9 cellular contexts compared by ENCODE assay signal in genomic region chr6:2103644-2104523, GRCh38.
DNase-seq lines count a peak whose midpoint lies in the region; ATAC-seq and TF ChIP-seq lines count a peak whose summit lies in the region.
"Had no signal": no experiment of that assay in that cellular context is flagged by ENCODE, and none has a peak within 500 bp of the region (broad histone marks: within the 10 kb centered on the region; RNA-seq: fewer than 3 reads in every experiment).

No MANE protein-coding gene starts in this region.

- H3K27me3 Mint-ChIP-seq in stimulated activated naive B cell treated with anti-CD40 and anti-IgM and Interleukin-4, amounts not matched to agents 10 μg/mL and 1 μg/mL and 100 μg/mL, for 72 hours = no peaks in the 10 kb centered on the region

- H3K9me3 Mint-ChIP-seq in stimulated activated naive B cell treated with anti-CD40 and anti-IgM and Interleukin-4, amounts not matched to agents 10 μg/mL and 1 μg/mL and 100 μg/mL, for 72 hours = no peaks in the 10 kb centered on the region

- no peak overlapping the region for H3K27ac ChIP-seq in adrenal gland

- H3K4me3 ChIP-seq in adrenal gland = no peak overlapping the region
- H3K4me3 ChIP-seq: HAP-1 had no signal

- intact Hi-C loops in adrenal gland (cut with DNase I) = loop anchor here in 1 of 2 donors (5.0 kb wide), 1 partner anchor 497 kb away; the partner anchor contains the start of gene FOXC1
- intact Hi-C loops in left ventricle myocardium superior (cut with micrococcal nuclease) = loop anchor here (5.0 kb wide), 1 partner anchor 492 kb away; no protein-coding TSS in a partner anchor

- no peak overlapping the region for H3K27ac Mint-ChIP-seq in stimulated activated naive B cell treated with anti-CD40 and anti-IgM and Interleukin-4, amounts not matched to agents 10 μg/mL and 1 μg/mL and 100 μg/mL, for 72 hours

- peaks cover 0 to 7% (median 0%) of the 10 kb centered on the region in 3 donors for H3K9me3 ChIP-seq in adrenal gland (replicated peaks in 1 of 3)
- H3K9me3 ChIP-seq: HAP-1 had no signal

- TF ChIP-seq CTCF in GM12872 (IDR thresholded peaks at IDR 0.05; ENCODE audit: insufficient read depth, low read depth, low read length) (peak; percentile 55), adrenal gland (IDR thresholded peaks at IDR 0.05) (peak; percentile 34 to 74 (median 61))

- peaks cover 0 to 6% of the 10 kb centered on the region in 2 donors for H3K4me1 ChIP-seq in adrenal gland (replicated peaks in 1 of 2)

- TF ChIP-seq POLR2A in adrenal gland (IDR thresholded peaks at IDR 0.05) = no peak

- H3K36me3 ChIP-seq in adrenal gland (replicated peaks in 1 of 2) = no peaks in the 10 kb centered on the region
- H3K36me3 ChIP-seq: HAP-1 had no signal

- peak; percentile 54 for DNase-seq in AG08395 (ENCODE audit: low spot score)
- DNase-seq in NCI-H2171 (lab: John Stamatoyannopoulos, UW) = peak; percentile 33
- peak in 1 of 7 donors; percentile 12 for DNase-seq in adrenal gland
- DNase-seq in left ventricle myocardium superior = no peak
- no peak for DNase-seq in stimulated activated naive B cell treated with anti-CD40 and anti-IgM and Interleukin-4, amounts not matched to agents 10 μg/mL and 1 μg/mL and 100 μg/mL, for 72 hours

- H3K4me1 Mint-ChIP-seq in stimulated activated naive B cell treated with anti-CD40 and anti-IgM and Interleukin-4, amounts not matched to agents 10 μg/mL and 1 μg/mL and 100 μg/mL, for 72 hours = peaks cover 0 to 1% of the 10 kb centered on the region in 2 donors

- no peaks in the 10 kb centered on the region for H3K27me3 ChIP-seq in adrenal gland

- peak; percentile 74 for ATAC-seq in left ventricle myocardium superior
- peak; percentile 64 to 70 for ATAC-seq in stimulated activated naive B cell treated with anti-CD40 and anti-IgM and Interleukin-4, amounts not matched to agents 10 μg/mL and 1 μg/mL and 100 μg/mL, for 72 hours (replicated peaks)
- no peak for ATAC-seq in GM19324 (IDR thresholded peaks at IDR 0.05; ENCODE audit: low FRiP score, unreplicated experiment)
- no peak for ATAC-seq in HG02642 (IDR thresholded peaks at IDR 0.05; ENCODE audit: poor library complexity, unreplicated experiment)

- H3K36me3 Mint-ChIP-seq in stimulated activated naive B cell treated with anti-CD40 and anti-IgM and Interleukin-4, amounts not matched to agents 10 μg/mL and 1 μg/mL and 100 μg/mL, for 72 hours = peaks cover under 1 to 2% of the 10 kb centered on the region in 2 donors

- 41 to 52% (median 47%) methylated on average over 7 of the region's 7 CpGs for WGBS in adrenal gland, 4 donors

- no peak overlapping the region for H3K4me3 Mint-ChIP-seq in stimulated activated naive B cell treated with anti-CD40 and anti-IgM and Interleukin-4, amounts not matched to agents 10 μg/mL and 1 μg/mL and 100 μg/mL, for 72 hours

Comparison
In these comparisons a context has a peak if more than half of its experiments do, and no peak if none do; other contexts are left out.
1. DNase-seq: peak in AG08395 (single experiment) and NCI-H2171 (single experiment); none in left ventricle myocardium superior (single experiment) and stimulated activated naive B cell treated with anti-CD40 and anti-IgM and Interleukin-4, amounts not matched to agents 10 μg/mL and 1 μg/mL and 100 μg/mL, for 72 hours (single experiment).
2. ATAC-seq: peak in left ventricle myocardium superior (single experiment) and stimulated activated naive B cell treated with anti-CD40 and anti-IgM and Interleukin-4, amounts not matched to agents 10 μg/mL and 1 μg/mL and 100 μg/mL, for 72 hours (2 of 2); none in GM19324 (single experiment) and HG02642 (single experiment).